1 cellular context compared by ENCODE assay signal in the genomic region with DNA sequence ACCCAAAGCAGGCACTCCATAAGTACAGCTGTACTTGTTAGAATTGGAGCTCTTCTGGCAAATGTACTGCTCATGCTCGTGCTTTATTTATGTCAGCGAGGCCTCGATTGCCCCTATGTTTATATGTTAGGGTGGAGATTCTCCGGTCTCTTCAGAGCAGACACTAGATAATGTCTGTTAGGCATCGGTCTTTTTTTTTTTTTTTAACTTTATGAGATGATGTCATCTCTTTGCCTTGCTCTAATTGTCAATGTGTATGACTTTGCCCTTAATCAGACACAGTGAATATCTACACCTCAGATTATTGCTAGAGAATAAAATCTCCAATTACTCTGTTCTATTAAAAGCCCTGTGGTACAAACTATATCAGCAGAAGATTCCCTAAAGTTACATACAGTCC.
TF ChIP-seq lines count a peak whose summit lies in the region.

No MANE protein-coding gene starts in this region.

TF ChIP-seq in HepG2, 621 proteins besides CTCF, POLR2A, EP300 and RAD21 (continued from another document):
- no peak for TF ChIP-seq YEATS4 (CRISPR knock-in tag; IDR thresholded peaks at IDR 0.05; ENCODE audit: borderline replicate concordance)
- TF ChIP-seq ZNF616 (CRISPR knock-in tag; IDR thresholded peaks at IDR 0.05; ENCODE audit: low read depth): no peak
